21 cellular contexts compared by ENCODE assay signal in the genomic region with DNA sequence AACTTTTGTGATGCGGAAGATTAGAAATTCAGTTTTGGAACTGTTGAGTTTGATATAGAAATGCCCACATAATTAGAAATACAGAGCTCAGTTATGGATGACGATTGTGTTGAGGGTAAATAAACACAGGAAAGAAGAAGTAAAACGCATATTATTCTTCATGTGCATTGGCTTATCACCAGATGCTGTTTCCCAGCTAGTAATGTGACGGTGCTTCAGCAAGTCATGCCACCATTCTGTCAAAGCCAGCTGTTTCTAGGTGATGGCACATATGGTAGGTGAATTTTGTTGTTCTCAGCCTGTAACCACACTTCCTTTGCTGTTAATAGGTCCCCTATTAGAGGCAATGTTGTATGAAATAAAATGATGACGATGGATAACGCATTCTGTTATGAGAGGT.
"Had no signal": no experiment of that assay in that cellular context is flagged by ENCODE, and none has a peak within 500 bp of the region (broad histone marks: within the 10 kb centered on the region; RNA-seq: fewer than 3 reads in every experiment).

No MANE protein-coding gene starts in this region.

- H3K4me1 ChIP-seq: SJSA1 had no signal

- H3K27me3 ChIP-seq: SJSA1 had no signal

- DNase-seq: IMR-90, MV-4-11, NCI-H1048, NCI-H1105, NCI-H1417, NCI-H1436 treated with DMSO at 0.1 percent for 48 hours, NCI-H187, NCI-H2029, NCI-H226, NCI-H446, NCI-H510A, NCI-H524 treated with DMSO at 0.1 percent for 48 hours, NCI-H69, NCI-H774, Right ventricle myocardium superior, RPMI8226, SIG-M5 had no signal

- H3K27ac ChIP-seq: SJSA1, SK-N-MC had no signal

- H3K4me3 ChIP-seq: SJSA1, SK-N-MC had no signal

- FAIRE-seq: HepG2, RCC 7860 had no signal

- ATAC-seq: HepG2 had no signal

- H3K36me3 ChIP-seq: SJSA1 had no signal

- H3K9me3 ChIP-seq: SJSA1 had no signal
